In the genomic region with DNA sequence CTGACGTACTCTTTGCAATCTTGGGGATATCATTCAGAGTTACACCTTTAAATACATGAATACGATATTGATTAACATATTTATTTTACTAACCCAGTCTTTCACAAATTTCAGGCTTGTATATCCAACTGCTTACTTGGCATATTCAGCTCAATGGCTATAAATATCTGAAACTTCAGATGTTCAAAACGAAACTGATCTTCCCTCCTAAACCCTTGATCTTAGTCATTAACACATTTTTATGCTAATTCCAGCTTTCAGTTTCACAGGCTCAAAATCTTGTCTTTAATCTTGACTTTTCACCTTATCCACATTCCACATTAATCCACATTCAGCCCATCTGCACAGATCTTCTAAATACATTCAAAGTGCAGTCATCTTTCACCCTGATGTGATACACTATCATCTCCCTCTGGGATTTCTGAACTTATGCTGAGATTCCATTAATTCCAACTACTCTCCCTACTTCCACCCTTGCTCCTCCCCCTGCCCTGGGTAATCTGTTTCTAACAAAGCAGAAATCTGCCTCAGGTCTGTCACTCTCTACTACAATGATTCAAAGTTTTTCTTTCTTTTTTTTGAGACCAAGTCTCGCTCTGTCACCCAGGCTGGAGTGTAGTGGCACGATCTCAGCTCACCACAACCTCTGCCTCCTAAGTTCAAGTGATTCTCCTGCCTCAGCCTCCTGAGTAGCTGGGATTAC, we compare ENCODE assay signal across 16 cellular contexts.
DNase-seq lines count a peak whose midpoint lies in the region; ATAC-seq and TF ChIP-seq lines count a peak whose summit lies in the region.
"Had no signal": no experiment of that assay in that cellular context is flagged by ENCODE, and none has a peak within 500 bp of the region (broad histone marks: within the 10 kb centered on the region; RNA-seq: fewer than 3 reads in every experiment).

No MANE protein-coding gene starts in this region.

- H3K4me3 ChIP-seq in Peyer's patch (no peak overlapping the region), lower leg skin (ENCODE audit: low read depth, poor library complexity, severe bottlenecking) (no peak overlapping the region)
- H3K4me3 ChIP-seq: GM23248, pancreas, SK-N-MC had no signal

- no peaks in the 10 kb centered on the region for H3K27me3 ChIP-seq in Peyer's patch
- H3K27me3 ChIP-seq: BE2C, pancreas had no signal

- H3K36me3 ChIP-seq in Peyer's patch = no peaks in the 10 kb centered on the region
- H3K36me3 ChIP-seq: BE2C, pancreas had no signal

- no peak for TF ChIP-seq CTCF in Peyer's patch (IDR thresholded peaks at IDR 0.05)
- TF ChIP-seq CTCF in lower leg skin (IDR thresholded peaks at IDR 0.05) = no peak

- intact Hi-C loops in lower leg skin (cut with DNase I; ENCODE audit: low total_unique reads) = no loop called here

- whole genome bisulfite sequencing in lower leg skin, 2 donors = 66 to 68% methylated on average over 5 of the region's 5 CpGs

- no peak overlapping the region for H3K27ac ChIP-seq in Peyer's patch
- H3K27ac ChIP-seq: GM23248, pancreas, SK-N-MC had no signal

- TF ChIP-seq POLR2A in Peyer's patch (IDR thresholded peaks at IDR 0.05) = no peak
- TF ChIP-seq POLR2A in lower leg skin (IDR thresholded peaks at IDR 0.05) = no peak

- H3K4me1 ChIP-seq in Peyer's patch = no peaks in the 10 kb centered on the region
- H3K4me1 ChIP-seq: BE2C, pancreas had no signal

- no peaks in the 10 kb centered on the region for H3K9me3 ChIP-seq in Peyer's patch
- H3K9me3 ChIP-seq: BE2C, pancreas had no signal

- in situ Hi-C loops in SK-MEL-5 (cut with HindIII; ENCODE audit: low pct_unique_long_range_greater_than_20kb, low sequenced_read_pairs) = no loop called here

- peak; percentile 14 for DNase-seq in SK-MEL-5 (ENCODE audit: low read depth, low spot score)
- DNase-seq in Peyer's patch = no peak
- no peak for DNase-seq in NAMALWA (ENCODE audit: low spot score)
- DNase-seq in HPDE6-E6E7 (ENCODE audit: extremely low spot score) = no peak
- DNase-seq in lower leg skin (ENCODE audit: low spot score in 2 of 2) = no peak
- DNase-seq: activated gamma-delta T cell; BE2C; central memory CD4-positive, alpha-beta T cell; GM23248; pancreas had no signal

- ATAC-seq in GM18858 (IDR thresholded peaks at IDR 0.05; ENCODE audit: unreplicated experiment) = peak; percentile 97
- ATAC-seq in GM21576 (IDR thresholded peaks at IDR 0.05; ENCODE audit: unreplicated experiment) = peak; percentile 64
- peak; percentile 94 for ATAC-seq in HG03060 (IDR thresholded peaks at IDR 0.05; ENCODE audit: low read depth, unreplicated experiment)
- ATAC-seq: esophagus mucosa; pancreas; stimulated activated effector memory CD8-positive, alpha-beta T cell treated with anti-CD3 and anti-CD28 coated beads, Interleukin-12 subunit alpha, Interleukin-12 subunit beta, amount 100 ng/mL, for 72 hours had no signal
